In the genomic region with DNA sequence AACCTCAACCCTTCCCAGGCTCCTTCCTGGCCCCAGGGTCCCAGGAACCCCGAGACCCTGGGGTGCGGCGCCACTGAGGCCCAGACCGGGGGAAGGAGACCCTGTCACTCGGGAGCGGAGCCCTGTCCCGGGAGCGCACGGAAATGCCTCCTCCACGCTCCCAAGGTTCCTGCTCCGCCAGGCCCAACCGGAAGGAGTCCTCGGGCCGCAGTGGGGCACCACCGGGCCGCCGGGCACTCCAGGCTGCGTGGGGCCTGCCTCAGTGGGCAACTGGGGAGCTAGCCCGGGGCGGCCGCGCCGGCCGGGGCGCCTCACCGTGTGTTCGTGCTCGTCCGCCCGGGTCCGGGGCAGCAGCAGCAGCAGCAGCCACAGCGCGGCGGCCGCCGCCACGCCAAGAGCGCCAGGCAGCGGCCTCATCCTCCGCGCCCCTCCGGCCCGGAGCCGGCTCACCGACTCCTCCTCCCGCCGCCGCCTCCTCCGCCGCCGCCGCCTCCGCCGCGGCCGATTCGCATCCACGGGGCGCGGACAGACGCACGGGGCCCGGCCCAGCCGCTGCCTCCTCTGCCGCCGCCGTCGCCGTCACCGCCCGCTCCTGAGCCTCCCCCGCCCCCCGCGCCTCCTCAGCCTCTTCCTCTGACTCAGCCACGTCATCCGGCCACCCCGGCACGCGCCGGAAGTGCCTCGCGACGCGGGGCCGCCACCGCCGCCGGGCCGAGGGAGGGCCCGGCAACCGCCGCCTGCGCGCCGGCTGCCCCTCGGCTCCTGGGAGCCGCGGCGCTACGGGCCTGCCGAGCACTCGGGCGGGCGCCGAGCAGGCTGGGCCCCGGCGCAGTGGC, we compare ENCODE assay signal across 1 cellular context.
TF ChIP-seq lines count a peak whose summit lies in the region.

TM9SF3 (minus strand) TSS at position 594 of the 836 bp plus-strand sequence; CDS start at position 417, 177 bp downstream.

TF ChIP-seq in HepG2, 621 proteins besides CTCF, POLR2A, EP300 and RAD21 (continued from another document and continues in another):
- TF ChIP-seq ZNF230 (CRISPR knock-in tag; IDR thresholded peaks at IDR 0.05) (0 out of 2 replicates have a peak, but pooled peaks have one; percentile 41), ZNF569 (CRISPR knock-in tag; IDR thresholded peaks at IDR 0.05; ENCODE audit: borderline replicate concordance) (no peak), IKZF4 (CRISPR knock-in tag; IDR thresholded peaks at IDR 0.05; ENCODE audit: borderline replicate concordance, low read depth, not compliant biosample characterization) (no peak), ZBTB1 (CRISPR knock-in tag; IDR thresholded peaks at IDR 0.05; ENCODE audit: borderline replicate concordance) (no peak), ZNF543 (CRISPR knock-in tag; IDR thresholded peaks at IDR 0.05) (no peak; the same call in 1 of the 2 replicates), SRSF9 (IDR thresholded peaks at IDR 0.05; ENCODE audit: borderline replicate concordance, insufficient read depth, low read depth, low read length, poor library complexity, severe bottlenecking) (no peak), EHMT2 (IDR thresholded peaks at IDR 0.05; ENCODE audit: borderline replicate concordance, low read depth, low read length) (no peak), ZNF143 (CRISPR knock-in tag; IDR thresholded peaks at IDR 0.05) (no peak), HDAC6 (IDR thresholded peaks at IDR 0.05; ENCODE audit: low read depth, low read length) (no peak), ZFP36L1 (CRISPR knock-in tag; IDR thresholded peaks at IDR 0.05) (no peak; the same call in 1 of the 2 replicates), ZNF251 (CRISPR knock-in tag; IDR thresholded peaks at IDR 0.05) (no peak), ZIK1 (CRISPR knock-in tag; IDR thresholded peaks at IDR 0.05; ENCODE audit: borderline replicate concordance, low read depth) (peak; percentile 60; the same call in 1 of the 2 replicates), JARID2 (CRISPR knock-in tag; IDR thresholded peaks at IDR 0.05; ENCODE audit: insufficient replicate concordance) (no peak), ZNF44 (CRISPR knock-in tag; IDR thresholded peaks at IDR 0.05) (no peak), MED13 (CRISPR knock-in tag; IDR thresholded peaks at IDR 0.05) (0 out of 2 replicates have a peak, but pooled peaks have one; percentile 30), TSC22D2 (CRISPR knock-in tag; IDR thresholded peaks at IDR 0.05; ENCODE audit: borderline replicate concordance) (peak; percentile 54; the same call in 1 of the 2 replicates), ZNF737 (CRISPR knock-in tag; IDR thresholded peaks at IDR 0.05; ENCODE audit: borderline replicate concordance) (no peak), ZNF773 (CRISPR knock-in tag; IDR thresholded peaks at IDR 0.05; ENCODE audit: borderline replicate concordance) (no peak), KDM4B (CRISPR knock-in tag; IDR thresholded peaks at IDR 0.05) (no peak), NFRKB (IDR thresholded peaks at IDR 0.05) (no peak), ZNF138 (CRISPR knock-in tag; IDR thresholded peaks at IDR 0.05; ENCODE audit: low read depth) (no peak), MTA3 (CRISPR knock-in tag; IDR thresholded peaks at IDR 0.05) (no peak), GABPB1 (CRISPR knock-in tag; IDR thresholded peaks at IDR 0.05) (peak; percentile 93), ZNF616 (CRISPR knock-in tag; IDR thresholded peaks at IDR 0.05; ENCODE audit: low read depth) (no peak), ZNF484 (CRISPR knock-in tag; IDR thresholded peaks at IDR 0.05; ENCODE audit: borderline replicate concordance, low read depth) (no peak), ZFAT (CRISPR knock-in tag; conservative IDR thresholded peaks at IDR 0.05) (no peak), HDAC2 (CRISPR knock-in tag; IDR thresholded peaks at IDR 0.05) (peak; percentile 25; the same call in 1 of the 2 replicates), JDP2 (CRISPR knock-in tag; IDR thresholded peaks at IDR 0.05; ENCODE audit: borderline replicate concordance) (no peak), ZNF839 (CRISPR knock-in tag; IDR thresholded peaks at IDR 0.05; ENCODE audit: borderline replicate concordance) (no peak), TBL1XR1 (IDR thresholded peaks at IDR 0.05; ENCODE audit: borderline replicate concordance, low read length, partially characterized antibody) (no peak), ZBTB2 (CRISPR knock-in tag; IDR thresholded peaks at IDR 0.05; ENCODE audit: low read depth) (peak; percentile 78; the same call in 1 of the 2 replicates), RORA (CRISPR knock-in tag; IDR thresholded peaks at IDR 0.05) (no peak), ZNF17 (CRISPR knock-in tag; IDR thresholded peaks at IDR 0.05) (no peak), RXRA (CRISPR knock-in tag; IDR thresholded peaks at IDR 0.05) (peak; percentile 26; the same call in 1 of the 2 replicates)
- TF ChIP-seq, protein P1, sequence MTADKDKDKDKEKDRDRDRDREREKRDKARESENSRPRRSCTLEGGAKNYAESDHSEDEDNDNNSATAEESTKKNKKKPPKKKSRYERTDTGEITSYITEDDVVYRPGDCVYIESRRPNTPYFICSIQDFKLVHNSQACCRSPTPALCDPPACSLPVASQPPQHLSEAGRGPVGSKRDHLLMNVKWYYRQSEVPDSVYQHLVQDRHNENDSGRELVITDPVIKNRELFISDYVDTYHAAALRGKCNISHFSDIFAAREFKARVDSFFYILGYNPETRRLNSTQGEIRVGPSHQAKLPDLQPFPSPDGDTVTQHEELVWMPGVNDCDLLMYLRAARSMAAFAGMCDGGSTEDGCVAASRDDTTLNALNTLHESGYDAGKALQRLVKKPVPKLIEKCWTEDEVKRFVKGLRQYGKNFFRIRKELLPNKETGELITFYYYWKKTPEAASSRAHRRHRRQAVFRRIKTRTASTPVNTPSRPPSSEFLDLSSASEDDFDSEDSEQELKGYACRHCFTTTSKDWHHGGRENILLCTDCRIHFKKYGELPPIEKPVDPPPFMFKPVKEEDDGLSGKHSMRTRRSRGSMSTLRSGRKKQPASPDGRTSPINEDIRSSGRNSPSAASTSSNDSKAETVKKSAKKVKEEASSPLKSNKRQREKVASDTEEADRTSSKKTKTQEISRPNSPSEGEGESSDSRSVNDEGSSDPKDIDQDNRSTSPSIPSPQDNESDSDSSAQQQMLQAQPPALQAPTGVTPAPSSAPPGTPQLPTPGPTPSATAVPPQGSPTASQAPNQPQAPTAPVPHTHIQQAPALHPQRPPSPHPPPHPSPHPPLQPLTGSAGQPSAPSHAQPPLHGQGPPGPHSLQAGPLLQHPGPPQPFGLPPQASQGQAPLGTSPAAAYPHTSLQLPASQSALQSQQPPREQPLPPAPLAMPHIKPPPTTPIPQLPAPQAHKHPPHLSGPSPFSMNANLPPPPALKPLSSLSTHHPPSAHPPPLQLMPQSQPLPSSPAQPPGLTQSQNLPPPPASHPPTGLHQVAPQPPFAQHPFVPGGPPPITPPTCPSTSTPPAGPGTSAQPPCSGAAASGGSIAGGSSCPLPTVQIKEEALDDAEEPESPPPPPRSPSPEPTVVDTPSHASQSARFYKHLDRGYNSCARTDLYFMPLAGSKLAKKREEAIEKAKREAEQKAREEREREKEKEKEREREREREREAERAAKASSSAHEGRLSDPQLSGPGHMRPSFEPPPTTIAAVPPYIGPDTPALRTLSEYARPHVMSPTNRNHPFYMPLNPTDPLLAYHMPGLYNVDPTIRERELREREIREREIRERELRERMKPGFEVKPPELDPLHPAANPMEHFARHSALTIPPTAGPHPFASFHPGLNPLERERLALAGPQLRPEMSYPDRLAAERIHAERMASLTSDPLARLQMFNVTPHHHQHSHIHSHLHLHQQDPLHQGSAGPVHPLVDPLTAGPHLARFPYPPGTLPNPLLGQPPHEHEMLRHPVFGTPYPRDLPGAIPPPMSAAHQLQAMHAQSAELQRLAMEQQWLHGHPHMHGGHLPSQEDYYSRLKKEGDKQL (CRISPR knock-in tag; IDR thresholded peaks at IDR 0.05; ENCODE audit: low read depth) = 0 out of 2 replicates have a peak, but pooled peaks have one; percentile 13
- TF ChIP-seq, protein P2, sequence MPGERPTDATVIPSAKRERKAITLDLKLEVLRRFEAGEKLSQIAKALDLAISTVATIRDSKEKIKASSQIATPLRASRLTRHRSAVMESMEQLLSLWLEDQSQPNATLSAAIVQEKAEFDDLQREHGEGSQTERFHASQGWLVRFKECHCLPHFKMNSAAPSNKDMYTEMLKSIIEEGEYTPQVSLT (CRISPR knock-in tag; IDR thresholded peaks at IDR 0.05; ENCODE audit: borderline replicate concordance, low read depth) = no peak
- TF ChIP-seq, protein P3, sequence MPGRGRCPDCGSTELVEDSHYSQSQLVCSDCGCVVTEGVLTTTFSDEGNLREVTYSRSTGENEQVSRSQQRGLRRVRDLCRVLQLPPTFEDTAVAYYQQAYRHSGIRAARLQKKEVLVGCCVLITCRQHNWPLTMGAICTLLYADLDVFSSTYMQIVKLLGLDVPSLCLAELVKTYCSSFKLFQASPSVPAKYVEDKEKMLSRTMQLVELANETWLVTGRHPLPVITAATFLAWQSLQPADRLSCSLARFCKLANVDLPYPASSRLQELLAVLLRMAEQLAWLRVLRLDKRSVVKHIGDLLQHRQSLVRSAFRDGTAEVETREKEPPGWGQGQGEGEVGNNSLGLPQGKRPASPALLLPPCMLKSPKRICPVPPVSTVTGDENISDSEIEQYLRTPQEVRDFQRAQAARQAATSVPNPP (CRISPR knock-in tag; IDR thresholded peaks at IDR 0.05) = no peak
- TF ChIP-seq, protein P4, sequence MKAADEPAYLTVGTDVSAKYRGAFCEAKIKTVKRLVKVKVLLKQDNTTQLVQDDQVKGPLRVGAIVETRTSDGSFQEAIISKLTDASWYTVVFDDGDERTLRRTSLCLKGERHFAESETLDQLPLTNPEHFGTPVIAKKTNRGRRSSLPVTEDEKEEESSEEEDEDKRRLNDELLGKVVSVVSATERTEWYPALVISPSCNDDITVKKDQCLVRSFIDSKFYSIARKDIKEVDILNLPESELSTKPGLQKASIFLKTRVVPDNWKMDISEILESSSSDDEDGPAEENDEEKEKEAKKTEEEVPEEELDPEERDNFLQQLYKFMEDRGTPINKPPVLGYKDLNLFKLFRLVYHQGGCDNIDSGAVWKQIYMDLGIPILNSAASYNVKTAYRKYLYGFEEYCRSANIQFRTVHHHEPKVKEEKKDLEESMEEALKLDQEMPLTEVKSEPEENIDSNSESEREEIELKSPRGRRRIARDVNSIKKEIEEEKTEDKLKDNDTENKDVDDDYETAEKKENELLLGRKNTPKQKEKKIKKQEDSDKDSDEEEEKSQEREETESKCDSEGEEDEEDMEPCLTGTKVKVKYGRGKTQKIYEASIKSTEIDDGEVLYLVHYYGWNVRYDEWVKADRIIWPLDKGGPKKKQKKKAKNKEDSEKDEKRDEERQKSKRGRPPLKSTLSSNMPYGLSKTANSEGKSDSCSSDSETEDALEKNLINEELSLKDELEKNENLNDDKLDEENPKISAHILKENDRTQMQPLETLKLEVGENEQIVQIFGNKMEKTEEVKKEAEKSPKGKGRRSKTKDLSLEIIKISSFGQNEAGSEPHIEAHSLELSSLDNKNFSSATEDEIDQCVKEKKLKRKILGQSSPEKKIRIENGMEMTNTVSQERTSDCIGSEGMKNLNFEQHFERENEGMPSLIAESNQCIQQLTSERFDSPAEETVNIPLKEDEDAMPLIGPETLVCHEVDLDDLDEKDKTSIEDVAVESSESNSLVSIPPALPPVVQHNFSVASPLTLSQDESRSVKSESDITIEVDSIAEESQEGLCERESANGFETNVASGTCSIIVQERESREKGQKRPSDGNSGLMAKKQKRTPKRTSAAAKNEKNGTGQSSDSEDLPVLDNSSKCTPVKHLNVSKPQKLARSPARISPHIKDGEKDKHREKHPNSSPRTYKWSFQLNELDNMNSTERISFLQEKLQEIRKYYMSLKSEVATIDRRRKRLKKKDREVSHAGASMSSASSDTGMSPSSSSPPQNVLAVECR (CRISPR knock-in tag; IDR thresholded peaks at IDR 0.05; ENCODE audit: borderline replicate concordance) = peak; percentile 51
- TF ChIP-seq, protein P5, sequence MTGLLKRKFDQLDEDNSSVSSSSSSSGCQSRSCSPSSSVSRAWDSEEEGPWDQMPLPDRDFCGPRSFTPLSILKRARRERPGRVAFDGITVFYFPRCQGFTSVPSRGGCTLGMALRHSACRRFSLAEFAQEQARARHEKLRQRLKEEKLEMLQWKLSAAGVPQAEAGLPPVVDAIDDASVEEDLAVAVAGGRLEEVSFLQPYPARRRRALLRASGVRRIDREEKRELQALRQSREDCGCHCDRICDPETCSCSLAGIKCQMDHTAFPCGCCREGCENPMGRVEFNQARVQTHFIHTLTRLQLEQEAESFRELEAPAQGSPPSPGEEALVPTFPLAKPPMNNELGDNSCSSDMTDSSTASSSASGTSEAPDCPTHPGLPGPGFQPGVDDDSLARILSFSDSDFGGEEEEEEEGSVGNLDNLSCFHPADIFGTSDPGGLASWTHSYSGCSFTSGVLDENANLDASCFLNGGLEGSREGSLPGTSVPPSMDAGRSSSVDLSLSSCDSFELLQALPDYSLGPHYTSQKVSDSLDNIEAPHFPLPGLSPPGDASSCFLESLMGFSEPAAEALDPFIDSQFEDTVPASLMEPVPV (CRISPR knock-in tag; IDR thresholded peaks at IDR 0.05) = no peak
- TF ChIP-seq, protein P6, sequence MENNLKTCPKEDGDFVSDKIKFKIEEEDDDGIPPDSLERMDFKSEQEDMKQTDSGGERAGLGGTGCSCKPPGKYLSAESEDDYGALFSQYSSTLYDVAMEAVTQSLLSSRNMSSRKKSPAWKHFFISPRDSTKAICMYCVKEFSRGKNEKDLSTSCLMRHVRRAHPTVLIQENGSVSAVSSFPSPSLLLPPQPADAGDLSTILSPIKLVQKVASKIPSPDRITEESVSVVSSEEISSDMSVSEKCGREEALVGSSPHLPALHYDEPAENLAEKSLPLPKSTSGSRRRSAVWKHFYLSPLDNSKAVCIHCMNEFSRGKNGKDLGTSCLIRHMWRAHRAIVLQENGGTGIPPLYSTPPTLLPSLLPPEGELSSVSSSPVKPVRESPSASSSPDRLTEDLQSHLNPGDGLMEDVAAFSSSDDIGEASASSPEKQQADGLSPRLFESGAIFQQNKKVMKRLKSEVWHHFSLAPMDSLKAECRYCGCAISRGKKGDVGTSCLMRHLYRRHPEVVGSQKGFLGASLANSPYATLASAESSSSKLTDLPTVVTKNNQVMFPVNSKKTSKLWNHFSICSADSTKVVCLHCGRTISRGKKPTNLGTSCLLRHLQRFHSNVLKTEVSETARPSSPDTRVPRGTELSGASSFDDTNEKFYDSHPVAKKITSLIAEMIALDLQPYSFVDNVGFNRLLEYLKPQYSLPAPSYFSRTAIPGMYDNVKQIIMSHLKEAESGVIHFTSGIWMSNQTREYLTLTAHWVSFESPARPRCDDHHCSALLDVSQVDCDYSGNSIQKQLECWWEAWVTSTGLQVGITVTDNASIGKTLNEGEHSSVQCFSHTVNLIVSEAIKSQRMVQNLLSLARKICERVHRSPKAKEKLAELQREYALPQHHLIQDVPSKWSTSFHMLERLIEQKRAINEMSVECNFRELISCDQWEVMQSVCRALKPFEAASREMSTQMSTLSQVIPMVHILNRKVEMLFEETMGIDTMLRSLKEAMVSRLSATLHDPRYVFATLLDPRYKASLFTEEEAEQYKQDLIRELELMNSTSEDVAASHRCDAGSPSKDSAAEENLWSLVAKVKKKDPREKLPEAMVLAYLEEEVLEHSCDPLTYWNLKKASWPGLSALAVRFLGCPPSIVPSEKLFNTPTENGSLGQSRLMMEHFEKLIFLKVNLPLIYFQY (CRISPR knock-in tag; IDR thresholded peaks at IDR 0.05; ENCODE audit: borderline replicate concordance) = peak; percentile 54; the same call in 1 of the 2 replicates
